Comparison of ENCODE assay signal across 13 cellular contexts in the genomic region with DNA sequence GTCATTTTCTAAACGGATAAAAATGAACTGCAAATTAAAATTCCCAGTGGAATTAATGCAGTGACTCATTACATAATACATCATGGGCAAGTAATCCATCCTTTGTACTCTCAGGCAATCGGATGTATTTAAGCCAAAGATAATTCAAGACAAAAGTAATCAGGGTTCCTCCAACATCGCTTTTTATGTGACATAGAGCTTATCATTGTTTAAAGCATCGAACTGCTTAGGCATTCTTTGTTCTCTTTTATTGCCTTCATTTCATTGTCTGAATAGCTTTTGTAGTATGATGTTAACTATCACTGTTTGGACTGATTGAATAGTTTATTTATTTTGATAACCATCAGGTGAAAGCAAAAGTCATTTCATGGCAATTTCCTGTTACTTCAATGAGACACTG.
DNase-seq lines count a peak whose midpoint lies in the region.
"Had no signal": no experiment of that assay in that cellular context is flagged by ENCODE, and none has a peak within 500 bp of the region (broad histone marks: within the 10 kb centered on the region; RNA-seq: fewer than 3 reads in every experiment).

No MANE protein-coding gene starts in this region.

- DNase-seq in EH (ENCODE audit: low read depth) (peak; percentile 22), NCI-H146 treated with DMSO at 0.1 percent for 48 hours (lab: John Stamatoyannopoulos, UW; ENCODE audit: unreplicated experiment) (peak; percentile 88), dermis blood vessel endothelial cell (peak; percentile 78), pulmonary artery endothelial cell (ENCODE audit: low read depth, low spot score) (peak; percentile 8), caudate nucleus (lab: John Stamatoyannopoulos, UW) (no peak), DMS79 (lab: John Stamatoyannopoulos, UW) (no peak)
- no peak for DNase-seq in activated T-helper 2 cell treated with anti-CD3 and anti-CD28 coated beads, Interferon-gamma antibody, Interleukin-2, Interleukin-4, amounts not matched to agents 10 μg/mL and 5 μg/mL and 100 μg/mL, durations not matched to agents 14 hours and 24 hours and 36 hours (ENCODE audit: low spot score)
- DNase-seq: C1 segment of cervical spinal cord, KG1, NCI-H1105 treated with DMSO at 0.1 percent for 48 hours, NCI-H446, NCI-H82, T-helper 2 cell had no signal

- H3K27ac Mint-ChIP-seq in activated T-helper 2 cell treated with anti-CD3 and anti-CD28 coated beads, Interferon-gamma antibody, Interleukin-2, Interleukin-4, amounts not matched to agents 10 μg/mL and 5 μg/mL and 100 μg/mL, durations not matched to agents 14 hours and 24 hours and 36 hours: no peak overlapping the region

- H3K4me1 Mint-ChIP-seq in activated T-helper 2 cell treated with anti-CD3 and anti-CD28 coated beads, Interferon-gamma antibody, Interleukin-2, Interleukin-4, amounts not matched to agents 10 μg/mL and 5 μg/mL and 100 μg/mL, durations not matched to agents 14 hours and 24 hours and 36 hours (ENCODE audit: low read depth): no peaks in the 10 kb centered on the region

- H3K4me3 Mint-ChIP-seq in activated T-helper 2 cell treated with anti-CD3 and anti-CD28 coated beads, Interferon-gamma antibody, Interleukin-2, Interleukin-4, amounts not matched to agents 10 μg/mL and 5 μg/mL and 100 μg/mL, durations not matched to agents 14 hours and 24 hours and 36 hours (ENCODE audit: low read depth): no peak overlapping the region

- H3K27me3 Mint-ChIP-seq in activated T-helper 2 cell treated with anti-CD3 and anti-CD28 coated beads, Interferon-gamma antibody, Interleukin-2, Interleukin-4, amounts not matched to agents 10 μg/mL and 5 μg/mL and 100 μg/mL, durations not matched to agents 14 hours and 24 hours and 36 hours (ENCODE audit: low read depth): no peaks in the 10 kb centered on the region

- intact Hi-C loops in activated T-helper 2 cell treated with anti-CD3 and anti-CD28 coated beads, Interferon-gamma antibody, Interleukin-2, Interleukin-4, amounts not matched to agents 10 μg/mL and 5 μg/mL and 100 μg/mL, durations not matched to agents 14 hours and 24 hours and 36 hours (cut with micrococcal nuclease): no loop called here

- H3K27ac ChIP-seq in caudate nucleus (ENCODE audit: low read depth, low read length): no peak overlapping the region

- no peaks in the 10 kb centered on the region for H3K9me3 Mint-ChIP-seq in activated T-helper 2 cell treated with anti-CD3 and anti-CD28 coated beads, Interferon-gamma antibody, Interleukin-2, Interleukin-4, amounts not matched to agents 10 μg/mL and 5 μg/mL and 100 μg/mL, durations not matched to agents 14 hours and 24 hours and 36 hours

- no peaks in the 10 kb centered on the region for H3K36me3 Mint-ChIP-seq in activated T-helper 2 cell treated with anti-CD3 and anti-CD28 coated beads, Interferon-gamma antibody, Interleukin-2, Interleukin-4, amounts not matched to agents 10 μg/mL and 5 μg/mL and 100 μg/mL, durations not matched to agents 14 hours and 24 hours and 36 hours (ENCODE audit: low read depth)

Comparison
In these comparisons a context has a peak if more than half of its experiments do, and no peak if none do; other contexts are left out.
1. DNase-seq: peak in EH (single experiment), NCI-H146 treated with DMSO at 0.1 percent for 48 hours (single experiment), dermis blood vessel endothelial cell (single experiment) and pulmonary artery endothelial cell (single experiment); none in caudate nucleus (0 of 61), DMS79 (single experiment) and activated T-helper 2 cell treated with anti-CD3 and anti-CD28 coated beads, Interferon-gamma antibody, Interleukin-2, Interleukin-4, amounts not matched to agents 10 μg/mL and 5 μg/mL and 100 μg/mL, durations not matched to agents 14 hours and 24 hours and 36 hours (single experiment).